ENCODE assay signal across 1 cellular context in the genomic region with DNA sequence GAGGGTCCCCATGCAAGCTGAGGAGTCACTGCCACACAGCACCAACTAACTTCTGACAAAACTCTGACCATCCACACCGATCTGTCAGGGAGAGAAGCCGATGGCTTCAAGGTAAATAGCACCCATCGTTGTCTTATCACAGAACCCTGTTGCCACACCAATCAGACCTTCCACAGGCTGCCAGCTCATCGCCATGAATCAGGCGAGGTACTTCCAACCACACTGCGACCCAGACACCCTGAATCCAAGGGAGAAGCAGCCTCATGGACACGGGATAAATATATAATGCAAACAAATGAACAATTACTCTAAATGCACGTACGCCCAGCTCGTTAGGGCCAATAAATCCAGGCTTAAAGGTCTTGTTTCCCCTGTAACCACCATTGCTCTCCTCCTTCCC.
TF ChIP-seq lines count a peak whose summit lies in the region.

No MANE protein-coding gene starts in this region.

TF ChIP-seq in HEK293T, 16 proteins besides CTCF, POLR2A, EP300 and RAD21 (continued from another document):
- TF ChIP-seq CTBP1 (IDR thresholded peaks at IDR 0.05; ENCODE audit: borderline replicate concordance): no peak
